Comparison of ENCODE assay signal across 1 cellular context in genomic region chr10:65571011-65571570, GRCh38.
TF ChIP-seq lines count a peak whose summit lies in the region.

No MANE protein-coding gene starts in this region.

TF ChIP-seq in IMR-90, 13 proteins besides CTCF, POLR2A, EP300 and RAD21 (continued from another document):
- no peak for TF ChIP-seq CEBPB (IDR thresholded peaks at IDR 0.05; ENCODE audit: low read depth, low read length)
TF ChIP-seq in IMR-90: peak in this region for 0.
